Comparison of ENCODE assay signal across 11 cellular contexts in genomic region chrX:36957425-36958328, GRCh38. TPM values are rescaled to one million over a fixed set of nuclear protein-coding genes. Genes with fewer than 3 reads are reported as not detected.
DNase-seq lines count a peak whose midpoint lies in the region; FAIRE-seq and TF ChIP-seq lines count a peak whose summit lies in the region.
"Had no signal": no experiment of that assay in that cellular context is flagged by ENCODE, and none has a peak within 500 bp of the region (broad histone marks: within the 10 kb centered on the region; RNA-seq: fewer than 3 reads in every experiment).

No MANE protein-coding gene starts in this region.

- H3K9ac ChIP-seq in astrocyte (ENCODE audit: low read length), result no peak overlapping the region

- no peak overlapping the region for H3K27ac ChIP-seq in astrocyte (ENCODE audit: low read depth, low read length)
- H3K27ac ChIP-seq in skin epidermis, result no peak overlapping the region
- no peak overlapping the region for H3K27ac ChIP-seq in substantia nigra (ENCODE audit: low read depth, low read length, poor library complexity, severe bottlenecking)

- no peaks in the 10 kb centered on the region for H3K36me3 Mint-ChIP-seq in astrocyte (ENCODE audit: low read depth, unreplicated experiment)

- H3K4me3 ChIP-seq in astrocyte (ENCODE audit: insufficient read depth, low read depth, low read length) (peak overlapping the region; percentile 28), skin epidermis (peak overlapping the region in 4 of 7 experiments; percentile 7 to 38 (median 12))

- peak overlapping the region; percentile 34 for H2AFZ ChIP-seq in astrocyte (ENCODE audit: low read depth, low read length)

- H3K27me3 ChIP-seq in astrocyte (ENCODE audit: insufficient read depth, low read length), result no peaks in the 10 kb centered on the region

- H3K9me3 ChIP-seq in astrocyte (ENCODE audit: insufficient read depth, low read depth, low read length), result no peaks in the 10 kb centered on the region

- no peaks in the 10 kb centered on the region for H3K79me2 ChIP-seq in astrocyte (ENCODE audit: insufficient read depth, low read length)

- no peaks in the 10 kb centered on the region for H3K4me1 Mint-ChIP-seq in astrocyte (ENCODE audit: low read depth, unreplicated experiment)

- H3K4me2 ChIP-seq in astrocyte (ENCODE audit: low read length), result peak overlapping the region; percentile 79

- H3K4me1 ChIP-seq in astrocyte (ENCODE audit: insufficient read depth, low read length), result no peaks in the 10 kb centered on the region

- H3K36me3 ChIP-seq in astrocyte (ENCODE audit: insufficient read depth, low read length), result no peaks in the 10 kb centered on the region

- DNase-seq in HPDE6-E6E7 (ENCODE audit: extremely low spot score), result peak; percentile 6
- no peak for DNase-seq in astrocyte (ENCODE audit: low read depth)
- peak; percentile 90 for DNase-seq in iPS-NIHi7 (ENCODE audit: extremely low spot score)
- DNase-seq in activated T-cell treated with anti-CD3 and anti-CD28 coated beads, Interleukin-2, amount 50 U/mL, for 1 hour, result no peak
- DNase-seq in NCI-H187 (lab: John Stamatoyannopoulos, UW), result no peak
- no peak for DNase-seq in substantia nigra (lab: John Stamatoyannopoulos, UW)
- DNase-seq: activated naive CD4-positive, alpha-beta T cell treated with anti-CD3 and anti-CD28 coated beads for 36 hours; foreskin fibroblast had no signal

- no peaks in the 10 kb centered on the region for H3K9me3 Mint-ChIP-seq in astrocyte (ENCODE audit: unreplicated experiment)
- H3K9me3 Mint-ChIP-seq: activated naive CD4-positive, alpha-beta T cell treated with anti-CD3 and anti-CD28 coated beads for 36 hours; T-helper 1 cell treated with Interleukin-12 subunit alpha and Interleukin-12 subunit beta and Interleukin-4 antibody, amounts not matched to agents 30 μg/mL and 1 μg/mL, for 36 hours had no signal

- peak overlapping the region; percentile 67 for H3K4me3 Mint-ChIP-seq in astrocyte (ENCODE audit: unreplicated experiment)
- H3K4me3 Mint-ChIP-seq: activated naive CD4-positive, alpha-beta T cell treated with anti-CD3 and anti-CD28 coated beads for 36 hours; T-helper 1 cell treated with Interleukin-12 subunit alpha and Interleukin-12 subunit beta and Interleukin-4 antibody, amounts not matched to agents 30 μg/mL and 1 μg/mL, for 36 hours had no signal

- H3K27me3 Mint-ChIP-seq in astrocyte (ENCODE audit: low read depth, unreplicated experiment), result peaks cover 22% of the 10 kb centered on the region

- no peak overlapping the region for H3K27ac Mint-ChIP-seq in astrocyte (ENCODE audit: unreplicated experiment)
- H3K27ac Mint-ChIP-seq: activated naive CD4-positive, alpha-beta T cell treated with anti-CD3 and anti-CD28 coated beads for 36 hours; T-helper 1 cell treated with Interleukin-12 subunit alpha and Interleukin-12 subunit beta and Interleukin-4 antibody, amounts not matched to agents 30 μg/mL and 1 μg/mL, for 36 hours had no signal

- H4K20me1 ChIP-seq in astrocyte (ENCODE audit: insufficient read depth, low read length), result no peaks in the 10 kb centered on the region

- TF ChIP-seq CTCF in astrocyte (IDR thresholded peaks at IDR 0.05; ENCODE audit: insufficient read depth, low read depth, low read length), result no peak

- FAIRE-seq in astrocyte (lab: Jason Lieb, UNC), result no peak

RNA-seq across cellular contexts. Expression of gene FAM47C, which starts 50.5 kb away (rescaled TPM):
- total RNA-seq in astrocyte, result not detected in 2 replicates
- total RNA-seq: activated naive CD4-positive, alpha-beta T cell treated with anti-CD3 and anti-CD28 coated beads for 36 hours; M059J had no signal

Comparison
In these comparisons a context has a peak if more than half of its experiments do, and no peak if none do; other contexts are left out.
1. DNase-seq: peak in HPDE6-E6E7 (single experiment) and iPS-NIHi7 (single experiment); none in astrocyte (single experiment), activated T-cell treated with anti-CD3 and anti-CD28 coated beads, Interleukin-2, amount 50 U/mL, for 1 hour (single experiment), NCI-H187 (0 of 2) and substantia nigra (0 of 49).